ENCODE assay signal across 23 cellular contexts in genomic region chr15:99132122-99132521, GRCh38. TPM values are rescaled to one million over a fixed set of nuclear protein-coding genes. Genes with fewer than 3 reads are reported as not detected.
"Had no signal": no experiment of that assay in that cellular context is flagged by ENCODE, and none has a peak within 500 bp of the region (broad histone marks: within the 10 kb centered on the region; RNA-seq: fewer than 3 reads in every experiment).

No MANE protein-coding gene starts in this region.

- H3K27ac ChIP-seq: spleen, tibial artery, WERI-Rb-1 had no signal

- DNase-seq: activated CD4-positive, alpha-beta T cell treated with anti-CD3 and anti-CD28 coated beads, Interleukin-2, amount 10 ng/mL, durations not matched to agents 7 days and 5 days; activated CD4-positive, CD25-positive, alpha-beta regulatory T cell treated with anti-CD3 and anti-CD28 coated beads, Interleukin-2, amount 50 U/mL, for 72 hours; activated CD8-positive, alpha-beta memory T cell treated with anti-CD3 and anti-CD28 coated beads, Interleukin-2, amount 10 ng/mL, durations not matched to agents 7 days and 5 days; activated CD8-positive, alpha-beta T cell treated with anti-CD3 and anti-CD28 coated beads for 36 hours; activated naive CD4-positive, alpha-beta T cell treated with anti-CD3 and anti-CD28 coated beads, Interleukin-2, amount 50 U/mL, for 16 hours; activated T-cell treated with anti-CD3 and anti-CD28 coated beads for 4 hours; aorta; central memory CD4-positive, alpha-beta T cell; dorsolateral prefrontal cortex; immature natural killer cell; kidney glomerular epithelial cell; occipital lobe; retina; spleen; stimulated activated CD4-positive, alpha-beta T cell treated with anti-CD3 and anti-CD28 coated beads, Interleukin-4, amount 100 ng/mL, for 1 hour; stimulated activated naive CD8-positive, alpha-beta T cell treated with anti-CD3 and anti-CD28 coated beads, Interleukin-15, Interleukin-2, amounts not matched to agents 100 U/mL and 50 U/mL, for 24 hours; T-helper 1 cell; WERI-Rb-1 had no signal

- H3K27ac Mint-ChIP-seq: activated CD4-positive, alpha-beta T cell treated with anti-CD3 and anti-CD28 coated beads, Interleukin-2, amount 10 ng/mL, durations not matched to agents 7 days and 5 days; activated CD8-positive, alpha-beta memory T cell treated with anti-CD3 and anti-CD28 coated beads, Interleukin-2, amount 10 ng/mL, durations not matched to agents 7 days and 5 days; activated CD8-positive, alpha-beta T cell treated with anti-CD3 and anti-CD28 coated beads for 36 hours; brain; immature natural killer cell; memory B cell had no signal

- H3K9me3 ChIP-seq: spleen, tibial artery had no signal

- H3K27me3 ChIP-seq: dorsolateral prefrontal cortex, spleen, tibial artery had no signal

- H3K4me3 ChIP-seq: dorsolateral prefrontal cortex, spleen, tibial artery had no signal

- H3K9me3 Mint-ChIP-seq: activated CD4-positive, alpha-beta T cell treated with anti-CD3 and anti-CD28 coated beads, Interleukin-2, amount 10 ng/mL, durations not matched to agents 7 days and 5 days; activated CD8-positive, alpha-beta T cell treated with anti-CD3 and anti-CD28 coated beads for 36 hours; brain; immature natural killer cell; memory B cell; neural crest cell had no signal

- H3K4me1 Mint-ChIP-seq: activated CD4-positive, alpha-beta T cell treated with anti-CD3 and anti-CD28 coated beads, Interleukin-2, amount 10 ng/mL, durations not matched to agents 7 days and 5 days; immature natural killer cell had no signal

- ATAC-seq: activated CD8-positive, alpha-beta memory T cell treated with anti-CD3 and anti-CD28 coated beads, Interleukin-2, amount 10 ng/mL, durations not matched to agents 7 days and 5 days; activated CD8-positive, alpha-beta T cell treated with anti-CD3 and anti-CD28 coated beads for 36 hours; stimulated activated naive CD8-positive, alpha-beta T cell treated with anti-CD3 and anti-CD28 coated beads, Interleukin-15, Interleukin-2, amounts not matched to agents 100 U/mL and 50 U/mL, for 24 hours had no signal

- H3K36me3 Mint-ChIP-seq: activated CD8-positive, alpha-beta memory T cell treated with anti-CD3 and anti-CD28 coated beads, Interleukin-2, amount 10 ng/mL, durations not matched to agents 7 days and 5 days; immature natural killer cell; memory B cell had no signal

- H3K4me3 Mint-ChIP-seq: activated CD4-positive, alpha-beta T cell treated with anti-CD3 and anti-CD28 coated beads, Interleukin-2, amount 10 ng/mL, durations not matched to agents 7 days and 5 days; activated CD8-positive, alpha-beta memory T cell treated with anti-CD3 and anti-CD28 coated beads, Interleukin-2, amount 10 ng/mL, durations not matched to agents 7 days and 5 days; activated CD8-positive, alpha-beta T cell treated with anti-CD3 and anti-CD28 coated beads for 36 hours; brain; immature natural killer cell; memory B cell; neural crest cell had no signal

- FAIRE-seq: TTC549 had no signal

- H3K4me1 ChIP-seq: spleen had no signal

RNA-seq across cellular contexts. Expression of gene SYNM, which starts 27.2 kb away (rescaled TPM):
- polyA plus RNA-seq: immature natural killer cell had no signal
